Comparison of ENCODE assay signal across 9 cellular contexts in genomic region chr4:76781698-76782595, GRCh38.
A peak's percentile ranks its signal among the peaks of the same experiment; 100 is the strongest.
DNase-seq lines count a peak whose midpoint lies in the region; TF ChIP-seq lines count a peak whose summit lies in the region.
"Had no signal": no experiment of that assay in that cellular context is flagged by ENCODE, and none has a peak within 500 bp of the region (broad histone marks: within the 10 kb centered on the region; RNA-seq: fewer than 3 reads in every experiment).

No MANE protein-coding gene starts in this region.

- no peaks in the 10 kb centered on the region for H3K27me3 Mint-ChIP-seq in endodermal cell (ENCODE audit: insufficient read depth)

- H3K27me3 ChIP-seq in endodermal cell (ENCODE audit: control insufficient read depth, insufficient read depth, low read length, poor library complexity, severe bottlenecking) (no peaks in the 10 kb centered on the region), thyroid gland (no peaks in the 10 kb centered on the region), ovary (no peaks in the 10 kb centered on the region)
- H3K27me3 ChIP-seq: BLaER1 treated with 17β-estradiol and CSF1 and Interleukin-3, amounts not matched to agents 10 nM and 100 nM had no signal

- 83 to 91% methylated on average over 4 to 7 of the region's 7 CpGs for WGBS in endodermal cell (ENCODE audit: insufficient coverage in 1 of 2, insufficient read length in 1 of 2), 2 experiments
- 71 to 75% methylated on average over 7 of the region's 7 CpGs for WGBS in thyroid gland, 2 donors
- 72 to 79% (median 74%) methylated on average over 7 of the region's 7 CpGs for WGBS in ovary, 3 donors

- H3K27ac ChIP-seq in endodermal cell (ENCODE audit: low read depth, low read length): peak overlapping the region; percentile 22
- peak overlapping the region; percentile 42 to 61 (median 44) for H3K27ac ChIP-seq in thyroid gland
- no peak overlapping the region for H3K27ac ChIP-seq in ovary

- no peak for TF ChIP-seq POLR2A in thyroid gland (IDR thresholded peaks at IDR 0.05)
- no peak for TF ChIP-seq POLR2A in ovary (IDR thresholded peaks at IDR 0.05)

- no peak for TF ChIP-seq EP300 in ovary (IDR thresholded peaks at IDR 0.05)

- peaks cover 39% of the 10 kb centered on the region for H3K36me3 Mint-ChIP-seq in endodermal cell (ENCODE audit: low read depth)

- TF ChIP-seq CTCF in endodermal cell (conservative IDR thresholded peaks at IDR 0.05) (no peak), thyroid gland (IDR thresholded peaks at IDR 0.05) (no peak), ovary (IDR thresholded peaks at IDR 0.05) (no peak)

- no peaks in the 10 kb centered on the region for H3K9me3 ChIP-seq in endodermal cell (ENCODE audit: control insufficient read depth, low read length)
- H3K9me3 ChIP-seq in thyroid gland: no peaks in the 10 kb centered on the region
- H3K9me3 ChIP-seq in ovary: no peaks in the 10 kb centered on the region

- H3K4me1 ChIP-seq in endodermal cell (ENCODE audit: control insufficient read depth, insufficient read depth, low read length): peaks cover 4% of the 10 kb centered on the region
- H3K4me1 ChIP-seq in thyroid gland: peaks cover 5 to 44% of the 10 kb centered on the region in 2 donors
- no peaks in the 10 kb centered on the region for H3K4me1 ChIP-seq in ovary (ENCODE audit: insufficient read depth)

- H3K4me1 Mint-ChIP-seq in endodermal cell: peaks cover 11% of the 10 kb centered on the region

- peaks cover 38% of the 10 kb centered on the region for H3K36me3 ChIP-seq in endodermal cell (ENCODE audit: control insufficient read depth, insufficient read depth, low read length)
- no peaks in the 10 kb centered on the region for H3K36me3 ChIP-seq in thyroid gland
- no peaks in the 10 kb centered on the region for H3K36me3 ChIP-seq in ovary

- H3K9me3 Mint-ChIP-seq in endodermal cell: no peaks in the 10 kb centered on the region

- peak overlapping the region; percentile 75 for H3K27ac Mint-ChIP-seq in endodermal cell

- DNase-seq in NCI-H187 (lab: John Stamatoyannopoulos, UW) (peak; percentile 15 to 37), NCI-H187 treated with DMSO at 0.1 percent for 48 hours (lab: John Stamatoyannopoulos, UW) (no peak), LHCN-M2 (ENCODE audit: low read depth) (peak; percentile 99), endodermal cell (peak; percentile 63), thyroid gland (peak; percentile 33 to 46), ovary (no peak), nucleus accumbens (lab: John Stamatoyannopoulos, UW) (no peak), NCI-H1694 treated with DMSO at 0.1 percent for 48 hours (lab: John Stamatoyannopoulos, UW) (no peak)

- no peak overlapping the region for H3K9ac ChIP-seq in endodermal cell (ENCODE audit: extremely low read depth, low read length, poor library complexity, severe bottlenecking)
- H3K9ac ChIP-seq: BLaER1 treated with 17β-estradiol and CSF1 and Interleukin-3, amounts not matched to agents 10 nM and 100 nM had no signal

- H3K4me3 ChIP-seq in endodermal cell (ENCODE audit: low read length): no peak overlapping the region
- no peak overlapping the region for H3K4me3 ChIP-seq in thyroid gland (replicated peaks in 1 of 3)
- H3K4me3 ChIP-seq in ovary: no peak overlapping the region
- H3K4me3 ChIP-seq: BLaER1 treated with 17β-estradiol and CSF1 and Interleukin-3, amounts not matched to agents 10 nM and 100 nM had no signal

- no peak overlapping the region for H3K4me3 Mint-ChIP-seq in endodermal cell

- intact Hi-C loops in thyroid gland (cut with DNase I) (no loop called here), ovary (cut with DNase I) (no loop called here)

Comparison
In these comparisons a context has a peak if more than half of its experiments do, and no peak if none do; other contexts are left out.
1. DNase-seq: peak in NCI-H187 (2 of 2), LHCN-M2 (single experiment), endodermal cell (single experiment) and thyroid gland (2 of 2); none in NCI-H187 treated with DMSO at 0.1 percent for 48 hours (single experiment), ovary (0 of 5), nucleus accumbens (0 of 56) and NCI-H1694 treated with DMSO at 0.1 percent for 48 hours (single experiment).
2. H3K27ac ChIP-seq: peak in endodermal cell (single experiment) and thyroid gland (3 of 3); none in ovary (0 of 2).